ENCODE assay signal across 1 cellular context in genomic region chr3:182364723-182365650, GRCh38.
TF ChIP-seq lines count a peak whose summit lies in the region.

No MANE protein-coding gene starts in this region.

TF ChIP-seq in HEK293, 187 proteins besides CTCF, POLR2A, EP300 and RAD21 (continued from another document):
- TF ChIP-seq RBAK (tag by site-specific recombination; IDR thresholded peaks at IDR 0.05) = no peak
- TF ChIP-seq ZNF561 (tag by site-specific recombination; IDR thresholded peaks at IDR 0.05; ENCODE audit: borderline replicate concordance) = peak; percentile 82; the same call in 1 of the 2 replicates
- TF ChIP-seq ZNF518A (tag by site-specific recombination; conservative IDR thresholded peaks at IDR 0.05; ENCODE audit: low read depth) = peak; percentile 55
- TF ChIP-seq GLIS2 (tag by site-specific recombination; IDR thresholded peaks at IDR 0.05) = no peak; the same call in 1 of the 2 replicates
- 0 out of 2 replicates have a peak, but pooled peaks have one; percentile 31 for TF ChIP-seq MYNN (tag by site-specific recombination; IDR thresholded peaks at IDR 0.05; ENCODE audit: borderline replicate concordance)
- no peak for TF ChIP-seq ZNF830 (tag by site-specific recombination; IDR thresholded peaks at IDR 0.05; ENCODE audit: low read depth)
- TF ChIP-seq ZNF76 (tag by site-specific recombination; IDR thresholded peaks at IDR 0.05; ENCODE audit: borderline replicate concordance, low read depth) = no peak; the same call in 1 of the 2 replicates
- TF ChIP-seq ZNF18 (tag by site-specific recombination; IDR thresholded peaks at IDR 0.05) = peak; percentile 69
- peak; percentile 96 for TF ChIP-seq BCL11A (tag by site-specific recombination; IDR thresholded peaks at IDR 0.05; ENCODE audit: low read depth)
- TF ChIP-seq ZNF362 (tag by site-specific recombination; IDR thresholded peaks at IDR 0.05) = peak; percentile 90
- TF ChIP-seq ZNF768 (tag by site-specific recombination; IDR thresholded peaks at IDR 0.05) = no peak
- TF ChIP-seq ZNF623 (tag by site-specific recombination; IDR thresholded peaks at IDR 0.05) = no peak
- TF ChIP-seq ZNF707 (tag by site-specific recombination; IDR thresholded peaks at IDR 0.05) = no peak
- TF ChIP-seq ZNF223 (tag by site-specific recombination; IDR thresholded peaks at IDR 0.05) = no peak
- no peak for TF ChIP-seq ZNF624 (tag by site-specific recombination; IDR thresholded peaks at IDR 0.05)
- no peak for TF ChIP-seq ZNF654 (tag by site-specific recombination; IDR thresholded peaks at IDR 0.05; ENCODE audit: low read depth)
- peak; percentile 95 for TF ChIP-seq SP7 (tag by site-specific recombination; IDR thresholded peaks at IDR 0.05)
- peak; percentile 94 for TF ChIP-seq ZNF24 (tag by site-specific recombination; IDR thresholded peaks at IDR 0.05)
- TF ChIP-seq PRDM6 (tag by site-specific recombination; IDR thresholded peaks at IDR 0.05) = peak; percentile 96
- TF ChIP-seq ZFP37 (tag by site-specific recombination; IDR thresholded peaks at IDR 0.05) = 0 out of 2 replicates have a peak, but pooled peaks have one; percentile 19
- TF ChIP-seq ZSCAN16 (tag by site-specific recombination; IDR thresholded peaks at IDR 0.05) = peak; percentile 15; the same call in 1 of the 2 replicates
- TF ChIP-seq ZNF280D (tag by site-specific recombination; IDR thresholded peaks at IDR 0.05) = 0 out of 2 replicates have a peak, but pooled peaks have one; percentile 18
- no peak for TF ChIP-seq ZNF529 (tag by site-specific recombination; IDR thresholded peaks at IDR 0.05; ENCODE audit: insufficient replicate concordance)
- TF ChIP-seq ZNF791 (tag by site-specific recombination; IDR thresholded peaks at IDR 0.05) = no peak
- TF ChIP-seq PRDM4 (tag by site-specific recombination; IDR thresholded peaks at IDR 0.05) = peak; percentile 94
- no peak for TF ChIP-seq ZNF19 (tag by site-specific recombination; IDR thresholded peaks at IDR 0.05; ENCODE audit: low read depth)
- TF ChIP-seq WT1 (tag by site-specific recombination; IDR thresholded peaks at IDR 0.05) = peak; percentile 94
- TF ChIP-seq ZNF843 (tag by site-specific recombination; IDR thresholded peaks at IDR 0.05) = peak; percentile 99
- TF ChIP-seq SCRT1 (tag by site-specific recombination; IDR thresholded peaks at IDR 0.05; ENCODE audit: borderline replicate concordance) = peak; percentile 96
- TF ChIP-seq ZEB2 (tag by site-specific recombination; IDR thresholded peaks at IDR 0.05) = peak; percentile 97
- TF ChIP-seq ZNF785 (tag by site-specific recombination; IDR thresholded peaks at IDR 0.05) = no peak
- TF ChIP-seq ZNF433 (tag by site-specific recombination; IDR thresholded peaks at IDR 0.05; ENCODE audit: low read depth) = no peak
- no peak for TF ChIP-seq AEBP2 (tag by site-specific recombination; IDR thresholded peaks at IDR 0.05; ENCODE audit: borderline replicate concordance)
